Comparison of ENCODE assay signal across 20 cellular contexts in the genomic region with DNA sequence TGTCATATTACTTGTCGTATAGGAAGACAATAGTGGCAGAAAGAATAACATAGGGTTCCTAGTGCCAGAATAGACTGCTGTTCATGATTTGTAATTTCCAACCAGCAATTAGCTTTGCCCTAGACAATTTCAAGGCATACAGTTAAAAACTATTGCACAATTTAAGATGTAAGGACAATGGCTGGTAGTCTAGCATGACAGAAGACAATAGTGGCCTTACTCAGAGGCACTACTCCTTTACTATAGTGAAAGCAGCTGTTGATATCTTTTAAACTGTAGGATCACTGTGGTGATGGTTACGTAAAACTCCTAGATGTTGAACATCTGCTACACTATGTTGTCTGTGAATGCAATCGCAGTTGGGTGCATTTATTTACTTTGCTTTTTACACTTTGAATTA.
"Had no signal": no experiment of that assay in that cellular context is flagged by ENCODE, and none has a peak within 500 bp of the region (broad histone marks: within the 10 kb centered on the region; RNA-seq: fewer than 3 reads in every experiment).

No MANE protein-coding gene starts in this region.

- H3K27me3 Mint-ChIP-seq: naive thymus-derived CD8-positive, alpha-beta T cell had no signal

- H3K9me3 ChIP-seq: esophagus muscularis mucosa, gastroesophageal sphincter, neutrophil, right atrium auricular region, sigmoid colon, stomach, thoracic aorta, transverse colon had no signal

- H3K4me1 ChIP-seq: esophagus muscularis mucosa, gastroesophageal sphincter, right atrium auricular region, sigmoid colon, stomach, transverse colon had no signal

- H3K27ac ChIP-seq: esophagus muscularis mucosa, gastroesophageal sphincter, neutrophil, right atrium auricular region, sigmoid colon, stomach, thoracic aorta, transverse colon had no signal

- H3K27me3 ChIP-seq: esophagus muscularis mucosa, gastroesophageal sphincter, neutrophil, right atrium auricular region, sigmoid colon, stomach, transverse colon had no signal

- H3K36me3 ChIP-seq: neutrophil, right atrium auricular region, sigmoid colon, thoracic aorta, transverse colon had no signal

- DNase-seq: effector memory CD4-positive, alpha-beta T cell; foreskin fibroblast; glutamatergic neuron; islet precursor cell; mammary epithelial cell; naive thymus-derived CD8-positive, alpha-beta T cell; posterior cingulate gyrus; sigmoid colon; small intestine; stimulated activated CD4-positive, alpha-beta T cell treated with anti-CD3 and anti-CD28 coated beads, Interleukin-12 subunit alpha, Interleukin-12 subunit beta, amount 100 ng/mL, for 4 hours; stimulated activated naive CD4-positive, alpha-beta T cell; stomach; substantia nigra; transverse colon had no signal

- H3K9me3 Mint-ChIP-seq: naive thymus-derived CD8-positive, alpha-beta T cell had no signal

- H3K4me3 Mint-ChIP-seq: naive thymus-derived CD8-positive, alpha-beta T cell had no signal

- ATAC-seq: gastroesophageal sphincter; left lobe of liver; naive thymus-derived CD8-positive, alpha-beta T cell had no signal

- H3K4me3 ChIP-seq: esophagus muscularis mucosa, gastroesophageal sphincter, right atrium auricular region, sigmoid colon, stomach, thoracic aorta, transverse colon had no signal

- H3K27ac Mint-ChIP-seq: naive thymus-derived CD8-positive, alpha-beta T cell had no signal
